In genomic region chr9:19173598-19174125, GRCh38 we compare ENCODE assay signal across 9 cellular contexts. TPM values are rescaled to one million over a fixed set of nuclear protein-coding genes. Genes with fewer than 3 reads are reported as not detected.
DNase-seq lines count a peak whose midpoint lies in the region; ATAC-seq, FAIRE-seq and TF ChIP-seq lines count a peak whose summit lies in the region.
"Had no signal": no experiment of that assay in that cellular context is flagged by ENCODE, and none has a peak within 500 bp of the region (broad histone marks: within the 10 kb centered on the region; RNA-seq: fewer than 3 reads in every experiment).

No MANE protein-coding gene starts in this region.

- H3K4me3 ChIP-seq in K562: no peak overlapping the region
- H3K4me3 ChIP-seq in MG63: no peak overlapping the region
- H3K4me3 ChIP-seq: thoracic aorta had no signal

- H3K4me1 ChIP-seq in K562 (replicated peaks in 1 of 2; ENCODE audit: control insufficient read depth in 2 of 2, insufficient read depth in 2 of 2, low read length in 2 of 2): no peaks in the 10 kb centered on the region; a peak in 2 of 5 replicates

- H3K79me2 ChIP-seq in K562 (ENCODE audit: control insufficient read depth, insufficient read depth, low read length): no peaks in the 10 kb centered on the region

- in situ Hi-C loops in K562 (cut with MboI): no loop called here

- H3K4me2 ChIP-seq in K562 (ENCODE audit: insufficient read depth, low read length): no peak overlapping the region

- no peaks in the 10 kb centered on the region for H3K9me3 Mint-ChIP-seq in stimulated activated naive CD8-positive, alpha-beta T cell treated with anti-CD3 and anti-CD28 coated beads, Interleukin-15, amount 100 ng/mL, for 72 hours

- CTCF ChIA-PET in K562 (lab: Yijun Ruan, JAX; ENCODE audit: low intra/inter-chr PET ratio): interaction anchor here (1.2 to 1.6 kb wide), 2 partner anchors 88 to 89 kb away, joined by 3 to 4 read pairs; no protein-coding TSS in a partner anchor

- ATAC-seq in stimulated activated naive CD8-positive, alpha-beta T cell treated with anti-CD3 and anti-CD28 coated beads, Interleukin-15, amount 100 ng/mL, for 72 hours: peak; percentile 5
- no peak for ATAC-seq in stimulated activated naive CD8-positive, alpha-beta T cell treated with anti-CD3 and anti-CD28 coated beads, Interleukin-15, Interleukin-2, amounts not matched to agents 100 U/mL and 50 U/mL, for 24 hours
- ATAC-seq in HG03045 (IDR thresholded peaks at IDR 0.05; ENCODE audit: unreplicated experiment) (peak; percentile 27), K562 (peak; percentile 80)

- no peaks in the 10 kb centered on the region for H3K9me1 ChIP-seq in K562 (ENCODE audit: control insufficient read depth, insufficient read depth, low read length)

- DNase-seq in stimulated activated naive CD8-positive, alpha-beta T cell treated with anti-CD3 and anti-CD28 coated beads, Interleukin-15, amount 100 ng/mL, for 72 hours: no peak
- DNase-seq in stimulated activated naive CD8-positive, alpha-beta T cell treated with anti-CD3 and anti-CD28 coated beads, Interleukin-15, Interleukin-2, amounts not matched to agents 100 U/mL and 50 U/mL, for 24 hours: no peak
- no peak for DNase-seq in K562 (ENCODE audit: extremely low read depth in 1 of 4, low spot score in 3 of 4)
- DNase-seq in GM19240 (ENCODE audit: insufficient read length, low spot score): no peak
- no peak for DNase-seq in GM19239 (ENCODE audit: insufficient read length, low spot score)
- DNase-seq in MG63: no peak
- no peak for DNase-seq in NCI-H128 (lab: John Stamatoyannopoulos, UW; ENCODE audit: unreplicated experiment)

- H3K27ac ChIP-seq in K562 (ENCODE audit: extremely low read depth, low read depth, low read length): no peak overlapping the region
- H3K27ac ChIP-seq: thoracic aorta had no signal

- intact Hi-C loops in K562 (cut with micrococcal nuclease): loop anchor here (2.0 to 5.0 kb wide), 4 partner anchors 37 to 284 kb away; partner anchors contain the start of gene RRAGA

- H2AFZ ChIP-seq in K562 (ENCODE audit: low read depth, low read length): peak overlapping the region; percentile 74

- TF ChIP-seq EP300 in K562 (IDR thresholded peaks at IDR 0.05; ENCODE audit: low read length): no peak

- H3K9ac ChIP-seq in K562 (ENCODE audit: insufficient read depth in 1 of 2, low read depth in 2 of 2, low read length in 2 of 2): no peak overlapping the region; a peak in 1 of 4 replicates

- WGBS in K562 (ENCODE audit: insufficient coverage, low coverage, missing lambda C conversion rate): 31% methylated on average over 3 of the region's 4 CpGs

- H3K27me3 Mint-ChIP-seq in stimulated activated naive CD8-positive, alpha-beta T cell treated with anti-CD3 and anti-CD28 coated beads, Interleukin-15, amount 100 ng/mL, for 72 hours: no peaks in the 10 kb centered on the region

- H3K27ac Mint-ChIP-seq in stimulated activated naive CD8-positive, alpha-beta T cell treated with anti-CD3 and anti-CD28 coated beads, Interleukin-15, amount 100 ng/mL, for 72 hours: peak overlapping the region; percentile 15 to 96

- no peak for TF ChIP-seq POLR2A in K562 (conservative IDR thresholded peaks at IDR 0.05)

- H3K27me3 ChIP-seq in K562 (ENCODE audit: control insufficient read depth in 2 of 2, insufficient read depth in 2 of 2, low read length in 2 of 2) (no peaks in the 10 kb centered on the region), MG63 (no peaks in the 10 kb centered on the region)

- TF ChIP-seq RAD21 in K562 (CRISPR knock-in tag; conservative IDR thresholded peaks at IDR 0.05 in 1 of 2, IDR thresholded peaks at IDR 0.05 in 1 of 2): no peak

- peaks cover 38% of the 10 kb centered on the region for H3K4me1 Mint-ChIP-seq in stimulated activated naive CD8-positive, alpha-beta T cell treated with anti-CD3 and anti-CD28 coated beads, Interleukin-15, amount 100 ng/mL, for 72 hours

- no peaks in the 10 kb centered on the region for H3K36me3 ChIP-seq in K562 (ENCODE audit: control insufficient read depth, insufficient read depth, low read length)
- H3K36me3 ChIP-seq in MG63: no peaks in the 10 kb centered on the region
- H3K36me3 ChIP-seq: thoracic aorta had no signal

- BruUV-seq in K562 (replicated peaks; lab: Mats Ljungman, UMichigan): no TSS peak

- H3K9me3 ChIP-seq in K562 (replicated peaks; ENCODE audit: control insufficient read depth, insufficient read depth, low read depth, low read length): no peaks in the 10 kb centered on the region
- H3K9me3 ChIP-seq in MG63: no peaks in the 10 kb centered on the region
- H3K9me3 ChIP-seq: thoracic aorta had no signal

- TF ChIP-seq CTCF in K562 (IDR thresholded peaks at IDR 0.05 in 2 of 3, conservative IDR thresholded peaks at IDR 0.05 in 1 of 3; ENCODE audit: insufficient read depth in 2 of 3, low read depth in 1 of 3, low read length in 3 of 3): no peak

- no peaks in the 10 kb centered on the region for H4K20me1 ChIP-seq in K562 (replicated peaks; ENCODE audit: control insufficient read depth, insufficient read depth, low read length)

- POLR2A ChIA-PET in K562 (lab: Yijun Ruan, JAX): interaction anchor here (0.5 to 1.2 kb wide), 5 partner anchors 10 to 123 kb away, joined by 3 to 4 read pairs (median 3); no protein-coding TSS in a partner anchor

- FAIRE-seq in K562 (lab: Jason Lieb, UNC) (peak; percentile 6), GM19239 (lab: Jason Lieb, UNC) (no peak)

- peak overlapping the region in 1 of 2 donors; percentile 12 for H3K4me3 Mint-ChIP-seq in stimulated activated naive CD8-positive, alpha-beta T cell treated with anti-CD3 and anti-CD28 coated beads, Interleukin-15, amount 100 ng/mL, for 72 hours

TF ChIP-seq in K562, 482 proteins besides CTCF, POLR2A, EP300 and RAD21 (continues in another document):
- no peak for TF ChIP-seq IFI16 (CRISPR knock-in tag; IDR thresholded peaks at IDR 0.05)
- TF ChIP-seq RBM34 (IDR thresholded peaks at IDR 0.05; ENCODE audit: borderline replicate concordance, insufficient read depth, low read length): no peak
- no peak for TF ChIP-seq ESRRB (CRISPR knock-in tag; IDR thresholded peaks at IDR 0.05; ENCODE audit: borderline replicate concordance)
- no peak for TF ChIP-seq ZBTB2 (IDR thresholded peaks at IDR 0.05)
- TF ChIP-seq RBFOX2 (IDR thresholded peaks at IDR 0.05; ENCODE audit: low read depth, low read length): no peak
- TF ChIP-seq BRCA1 (IDR thresholded peaks at IDR 0.05): no peak
- no peak for TF ChIP-seq BRCA1 (CRISPR knock-in tag; IDR thresholded peaks at IDR 0.05)

RNA-seq across cellular contexts. Expression of gene PLIN2, which starts 46.4 kb away (rescaled TPM):
- total RNA-seq in K562 (2011; cell fraction: chromatin; rRNA removed; ENCODE audit: low replicate concordance): 37.8 and 44.9 TPM in 2 replicates
- 39.6 and 44.5 TPM in 2 replicates for total RNA-seq in K562 (2011; cell fraction: nucleolus; rRNA removed)
- 42.6 and 48.0 TPM in 2 replicates for total RNA-seq in K562 (2011; cell fraction: nucleoplasm; rRNA removed)
- total RNA-seq in K562 (2014; rRNA removed) (29.1 and 34.2 TPM in 2 replicates), K562 (2014; rRNA removed; fragmentation: Illumina TruSeq; extraction: Trizol) (42.6 and 43.6 TPM in 2 replicates), K562 (2015; rRNA removed; fragmentation: Illumina TruSeq; extraction: Trizol) (38.2 and 41.0 TPM in 2 replicates), K562 (2021) (35.4 and 36.4 TPM in 2 replicates)
- polyA plus RNA-seq in K562 (2011; rRNA removed) (48.7 and 95.5 TPM in 2 replicates), K562 (2014; fragmentation: Illumina TruSeq; extraction: Trizol) (46.4 and 47.4 TPM in 2 replicates), K562 (2014; fragmentation: Nextera tagmentation; extraction: Ambion mirVana) (10 to 100 TPM; 63.7 to 68.6 TPM), K562 (2014; rRNA removed) (32.2 and 33.8 TPM in 2 replicates)
- 58.3 and 118 TPM in 2 replicates for polyA plus RNA-seq in K562 (2011; cell fraction: cytosol; rRNA removed)
- 33.5 and 44.6 TPM in 2 replicates for polyA plus RNA-seq in K562 (2011; cell fraction: nucleus; rRNA removed)
- 41.1 and 52.0 TPM in 2 replicates for polyA plus RNA-seq in K562 (2012)
- 90.1 and 183 TPM in 2 replicates for polyA minus RNA-seq in K562 (2011; rRNA and poly(A)+ RNA removed)
- 26.7 and 55.8 TPM in 2 replicates for polyA minus RNA-seq in K562 (2011; cell fraction: cytosol; rRNA and poly(A)+ RNA removed)
- 19.7 and 23.4 TPM in 2 replicates for polyA minus RNA-seq in K562 (2011; cell fraction: nucleus; rRNA and poly(A)+ RNA removed)
- total RNA-seq in MG63 (2014; rRNA removed; shearing (Covaris generic); ENCODE audit: low replicate concordance): 153 and 228 TPM in 2 replicates

RNA-seq across cellular contexts. Expression of gene DENND4C, which starts 56.8 kb away (rescaled TPM):
- 58.3 and 148 TPM in 2 replicates for total RNA-seq in K562 (2011; cell fraction: chromatin; rRNA removed; ENCODE audit: low replicate concordance)
- total RNA-seq in K562 (2011; cell fraction: nucleolus; rRNA removed): 21.2 and 29.9 TPM in 2 replicates
- 52.6 and 70.1 TPM in 2 replicates for total RNA-seq in K562 (2011; cell fraction: nucleoplasm; rRNA removed)
- total RNA-seq in K562 (2014; rRNA removed) (13.6 and 15.3 TPM in 2 replicates), K562 (2014; rRNA removed; fragmentation: Illumina TruSeq; extraction: Trizol) (24.4 and 26.2 TPM in 2 replicates), K562 (2015; rRNA removed; fragmentation: Illumina TruSeq; extraction: Trizol) (26.2 and 31.8 TPM in 2 replicates), K562 (2021) (13.8 and 13.9 TPM in 2 replicates)
- polyA plus RNA-seq in K562 (2011; rRNA removed) (19.3 and 26.0 TPM in 2 replicates), K562 (2014; fragmentation: Illumina TruSeq; extraction: Trizol) (12.2 and 14.5 TPM in 2 replicates), K562 (2014; fragmentation: Nextera tagmentation; extraction: Ambion mirVana) (1 to 10 TPM; 4.8 to 6.7 TPM), K562 (2014; rRNA removed) (9.5 and 13.3 TPM in 2 replicates)
- polyA plus RNA-seq in K562 (2011; cell fraction: cytosol; rRNA removed): 4.9 and 9.3 TPM in 2 replicates
- polyA plus RNA-seq in K562 (2011; cell fraction: nucleus; rRNA removed): 16.9 and 17.1 TPM in 2 replicates
- 8.7 and 11.1 TPM in 2 replicates for polyA plus RNA-seq in K562 (2012)
- polyA minus RNA-seq in K562 (2011; rRNA and poly(A)+ RNA removed): 63.2 and 72.7 TPM in 2 replicates
- 15.4 and 29.7 TPM in 2 replicates for polyA minus RNA-seq in K562 (2011; cell fraction: cytosol; rRNA and poly(A)+ RNA removed)
- 39.0 and 62.6 TPM in 2 replicates for polyA minus RNA-seq in K562 (2011; cell fraction: nucleus; rRNA and poly(A)+ RNA removed)
- 26.6 and 26.8 TPM in 2 replicates for total RNA-seq in MG63 (2014; rRNA removed; shearing (Covaris generic); ENCODE audit: low replicate concordance)
